In genomic region chr6:341914-342831, GRCh38 we compare ENCODE assay signal across 9 cellular contexts. TPM values are rescaled to one million over a fixed set of nuclear protein-coding genes. Genes with fewer than 3 reads are reported as not detected.
DNase-seq lines count a peak whose midpoint lies in the region; ATAC-seq lines count a peak whose summit lies in the region.
"Had no signal": no experiment of that assay in that cellular context is flagged by ENCODE, and none has a peak within 500 bp of the region (broad histone marks: within the 10 kb centered on the region; RNA-seq: fewer than 3 reads in every experiment).

No MANE protein-coding gene starts in this region.

- no peak for DNase-seq in NCI-H1105 (lab: John Stamatoyannopoulos, UW)
- no peak for DNase-seq in putamen (ENCODE audit: low spot score)
- DNase-seq in NCI-H1417 treated with DMSO at 0.1 percent for 48 hours (lab: John Stamatoyannopoulos, UW): no peak
- no peak for DNase-seq in medulla oblongata (ENCODE audit: extremely low spot score)
- DNase-seq: amniotic stem cell had no signal

- peak overlapping the region; percentile 41 to 86 (median 66) for H3K4me3 Mint-ChIP-seq in IgD-negative memory B cell
- H3K4me3 Mint-ChIP-seq in stimulated activated memory B cell treated with anti-CD40 and anti-IgM and Interleukin-4, amounts not matched to agents 10 μg/mL and 1 μg/mL and 100 μg/mL, for 72 hours: peak overlapping the region; percentile 54

- peaks cover 54 to 84% (median 55%) of the 10 kb centered on the region in 3 donors for H3K4me1 Mint-ChIP-seq in IgD-negative memory B cell
- H3K4me1 Mint-ChIP-seq in stimulated activated memory B cell treated with anti-CD40 and anti-IgM and Interleukin-4, amounts not matched to agents 10 μg/mL and 1 μg/mL and 100 μg/mL, for 72 hours: peaks cover 84% of the 10 kb centered on the region

- H3K9me3 Mint-ChIP-seq in IgD-negative memory B cell: no peaks in the 10 kb centered on the region
- H3K9me3 Mint-ChIP-seq in stimulated activated memory B cell treated with anti-CD40 and anti-IgM and Interleukin-4, amounts not matched to agents 10 μg/mL and 1 μg/mL and 100 μg/mL, for 72 hours: no peaks in the 10 kb centered on the region

- no peaks in the 10 kb centered on the region for H3K27me3 Mint-ChIP-seq in IgD-negative memory B cell
- H3K27me3 Mint-ChIP-seq in stimulated activated memory B cell treated with anti-CD40 and anti-IgM and Interleukin-4, amounts not matched to agents 10 μg/mL and 1 μg/mL and 100 μg/mL, for 72 hours: no peaks in the 10 kb centered on the region

- H3K27ac Mint-ChIP-seq in IgD-negative memory B cell: peak overlapping the region; percentile 88 to 94 (median 94)
- H3K27ac Mint-ChIP-seq in stimulated activated memory B cell treated with anti-CD40 and anti-IgM and Interleukin-4, amounts not matched to agents 10 μg/mL and 1 μg/mL and 100 μg/mL, for 72 hours: peak overlapping the region; percentile 85

- ATAC-seq in GM19043 (IDR thresholded peaks at IDR 0.05; ENCODE audit: low read depth, unreplicated experiment) (peak; percentile 44), HG02642 (IDR thresholded peaks at IDR 0.05; ENCODE audit: poor library complexity, unreplicated experiment) (peak; percentile 52)
- peak; percentile 64 for ATAC-seq in stimulated activated memory B cell treated with anti-CD40 and anti-IgM and Interleukin-4, amounts not matched to agents 10 μg/mL and 1 μg/mL and 100 μg/mL, for 72 hours

- H3K36me3 Mint-ChIP-seq in IgD-negative memory B cell: peaks cover 13% of the 10 kb centered on the region
- H3K36me3 Mint-ChIP-seq in stimulated activated memory B cell treated with anti-CD40 and anti-IgM and Interleukin-4, amounts not matched to agents 10 μg/mL and 1 μg/mL and 100 μg/mL, for 72 hours: peaks cover 37% of the 10 kb centered on the region

RNA-seq across cellular contexts. Expression of gene IRF4, which starts 49.4 kb away (rescaled TPM):
- 22.9 TPM for polyA plus RNA-seq in IgD-negative memory B cell

RNA-seq across cellular contexts. Expression of gene DUSP22, which starts 49.9 kb away (rescaled TPM):
- polyA plus RNA-seq in IgD-negative memory B cell: 126 TPM
